Comparison of ENCODE assay signal across 1 cellular context in the genomic region with DNA sequence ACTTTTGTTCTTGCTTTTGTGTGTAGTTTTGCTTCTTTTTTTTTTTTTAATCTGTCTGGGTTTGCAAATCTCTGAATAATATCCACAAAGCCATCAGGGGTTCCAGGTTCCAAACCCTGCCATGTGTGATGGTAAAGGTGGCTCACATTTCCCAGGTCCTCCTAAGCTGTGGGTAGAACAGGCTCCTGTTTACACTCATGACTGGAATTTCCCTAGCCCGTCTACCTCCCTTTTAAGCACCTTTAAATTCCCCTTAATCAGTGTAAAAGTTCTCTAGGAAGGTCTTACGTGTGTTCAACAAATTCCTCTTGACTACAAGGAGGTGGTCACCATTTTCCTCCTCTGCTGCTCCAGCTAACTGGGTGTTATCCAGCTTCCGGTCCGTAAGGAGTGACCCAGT.
TF ChIP-seq lines count a peak whose summit lies in the region.

No MANE protein-coding gene starts in this region.

TF ChIP-seq in IMR-90, 13 proteins besides CTCF, POLR2A, EP300 and RAD21 (continued from another document):
- TF ChIP-seq, protein P1, sequence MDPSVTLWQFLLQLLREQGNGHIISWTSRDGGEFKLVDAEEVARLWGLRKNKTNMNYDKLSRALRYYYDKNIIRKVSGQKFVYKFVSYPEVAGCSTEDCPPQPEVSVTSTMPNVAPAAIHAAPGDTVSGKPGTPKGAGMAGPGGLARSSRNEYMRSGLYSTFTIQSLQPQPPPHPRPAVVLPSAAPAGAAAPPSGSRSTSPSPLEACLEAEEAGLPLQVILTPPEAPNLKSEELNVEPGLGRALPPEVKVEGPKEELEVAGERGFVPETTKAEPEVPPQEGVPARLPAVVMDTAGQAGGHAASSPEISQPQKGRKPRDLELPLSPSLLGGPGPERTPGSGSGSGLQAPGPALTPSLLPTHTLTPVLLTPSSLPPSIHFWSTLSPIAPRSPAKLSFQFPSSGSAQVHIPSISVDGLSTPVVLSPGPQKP (IDR thresholded peaks at IDR 0.05; ENCODE audit: borderline replicate concordance, low read depth, low read length) = no peak
- TF ChIP-seq NFE2L2 (IDR thresholded peaks at IDR 0.05; ENCODE audit: low read depth, low read length) (no peak), CHD1 (IDR thresholded peaks at IDR 0.05; ENCODE audit: low read depth, low read length) (no peak), MAZ (IDR thresholded peaks at IDR 0.05; ENCODE audit: borderline replicate concordance, low read depth, low read length) (no peak), MXI1 (IDR thresholded peaks at IDR 0.05; ENCODE audit: borderline replicate concordance, low read depth, low read length) (no peak), FOS (IDR thresholded peaks at IDR 0.05; ENCODE audit: low read depth, low read length) (no peak), RCOR1 (IDR thresholded peaks at IDR 0.05; ENCODE audit: insufficient replicate concordance, low read length) (no peak)
